ENCODE assay signal across 1 cellular context in genomic region chr1:205344010-205344808, GRCh38.
TF ChIP-seq lines count a peak whose summit lies in the region.

No MANE protein-coding gene starts in this region.

TF ChIP-seq in H1, 55 proteins besides CTCF, POLR2A, EP300 and RAD21:
- TF ChIP-seq RBBP5 (IDR thresholded peaks at IDR 0.05; ENCODE audit: borderline replicate concordance, low read depth, low read length) (peak; percentile 39; the same call in 1 of the 2 replicates), TBP (IDR thresholded peaks at IDR 0.05; ENCODE audit: low read depth, low read length) (no peak)
